Comparison of ENCODE assay signal across 32 cellular contexts in the genomic region with DNA sequence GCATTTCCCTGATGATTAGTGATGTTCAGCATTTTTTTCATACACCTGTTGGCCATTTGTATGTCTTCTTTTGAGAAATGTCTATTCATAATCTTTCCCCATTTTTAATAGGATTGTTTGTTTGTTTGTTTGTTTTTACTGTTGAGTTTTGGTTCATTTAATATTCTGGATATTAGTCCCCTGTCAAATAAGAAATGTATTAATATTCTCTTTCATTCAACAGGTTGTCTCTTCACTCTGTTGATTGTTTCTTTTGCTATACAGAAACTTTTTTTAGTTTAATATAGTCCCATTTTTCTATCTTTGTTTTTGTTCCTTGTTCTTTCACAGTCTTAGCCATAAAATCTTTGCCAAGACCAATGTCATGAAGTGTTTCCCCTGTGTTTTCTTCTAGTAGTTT.
"Had no signal": no experiment of that assay in that cellular context is flagged by ENCODE, and none has a peak within 500 bp of the region (broad histone marks: within the 10 kb centered on the region; RNA-seq: fewer than 3 reads in every experiment).

No MANE protein-coding gene starts in this region.

- H3K9me3 ChIP-seq: adrenal gland, body of pancreas had no signal

- H3K27ac ChIP-seq: adrenal gland, ascending aorta, body of pancreas, brain microvascular endothelial cell, breast epithelium, cardiac muscle cell had no signal

- DNase-seq: activated effector memory CD4-positive, alpha-beta T cell treated with anti-CD3 and anti-CD28 coated beads, Interleukin-2, amount 50 U/mL, for 16 hours; activated effector memory CD4-positive, alpha-beta T cell treated with Interleukin-2 at 50 U/mL for 16 hours; activated gamma-delta T cell; activated gamma-delta T cell treated with Interleukin-2 at 50 U/mL for 16 hours; activated naive CD4-positive, alpha-beta T cell; activated naive CD4-positive, alpha-beta T cell treated with anti-CD3 and anti-CD28 coated beads for 36 hours; activated naive CD4-positive, alpha-beta T cell treated with anti-CD3 and anti-CD28 coated beads, Interleukin-2, amount 10 ng/mL, durations not matched to agents 7 days and 5 days; activated naive CD4-positive, alpha-beta T cell treated with anti-CD3 and anti-CD28 coated beads, Interleukin-2, amount 50 U/mL, for 16 hours; activated naive CD4-positive, alpha-beta T cell treated with Interleukin-2 at 50 U/mL for 16 hours; activated naive CD8-positive, alpha-beta T cell treated with anti-CD3 and anti-CD28 coated beads for 36 hours; activated naive CD8-positive, alpha-beta T cell treated with anti-CD3 and anti-CD28 coated beads, Interleukin-2, amount 10 ng/mL, durations not matched to agents 7 days and 5 days; activated naive CD8-positive, alpha-beta T cell treated with anti-CD3 and anti-CD28 coated beads, Interleukin-2, amount 50 U/mL, for 24 hours; activated T-cell treated with anti-CD3 and anti-CD28 coated beads, Interleukin-2, amount 50 U/mL, for 24 hours; activated T-cell treated with anti-CD3 and anti-CD28 coated beads, Interleukin-2, amount 50 U/mL, for 4 hours; activated T-cell treated with anti-CD3 and anti-CD28 coated beads, Interleukin-2, amount 50 U/mL, for 48 hours; activated T-cell treated with anti-CD3 and anti-CD28 coated beads, Interleukin-2, amount 50 U/mL, for 72 hours; adrenal gland; amniotic stem cell; amygdala; anterior cingulate cortex; aorta; body of pancreas; brain microvascular endothelial cell; caudate nucleus; central memory CD4-positive, alpha-beta T cell; cerebellar nuclear complex had no signal

- H3K36me3 ChIP-seq: adrenal gland, ascending aorta, brain microvascular endothelial cell, breast epithelium, cardiac muscle cell had no signal

- FAIRE-seq: bronchial epithelial cell had no signal

- H3K4me3 ChIP-seq: adrenal gland, ascending aorta, body of pancreas, breast epithelium, cardiac muscle cell had no signal

- H3K4me1 ChIP-seq: adrenal gland, ascending aorta, body of pancreas, breast epithelium had no signal

- ATAC-seq: activated naive CD4-positive, alpha-beta T cell treated with anti-CD3 and anti-CD28 coated beads, Interleukin-2, amount 50 U/mL, for 72 hours; activated naive CD8-positive, alpha-beta T cell treated with anti-CD3 and anti-CD28 coated beads, Interleukin-2, amount 50 U/mL, for 24 hours; activated T-cell treated with anti-CD3 and anti-CD28 coated beads, Interleukin-2, amount 50 U/mL, for 4 hours; activated T-cell treated with anti-CD3 and anti-CD28 coated beads, Interleukin-2, amount 50 U/mL, for 72 hours; activated T-helper 17 cell treated with anti-CD3 and anti-CD28 coated beads, Interleukin-2, amount 50 U/mL, for 72 hours; body of pancreas had no signal
